Comparison of ENCODE assay signal across 6 cellular contexts in genomic region chr16:90166679-90167556, GRCh38.
DNase-seq lines count a peak whose midpoint lies in the region; ATAC-seq and TF ChIP-seq lines count a peak whose summit lies in the region.
"Not testable (repeated sequence)": the region's sequence is repeated elsewhere in the genome, so short reads cannot be mapped to it uniquely, and the experiment has no call there.

No MANE protein-coding gene starts in this region.

- H3K14ac ChIP-seq in H9 (ENCODE audit: insufficient read depth, low read length) = not testable (repeated sequence)

- not testable (repeated sequence) for H3K23me2 ChIP-seq in H9 (ENCODE audit: insufficient read length, low read depth, low read length, poor library complexity, severe bottlenecking)

- H3K79me1 ChIP-seq in H9 (ENCODE audit: insufficient read depth, low read depth, low read length, poor library complexity, severe bottlenecking) = not testable (repeated sequence)

- H4K5ac ChIP-seq in H9 (ENCODE audit: insufficient read length, low read depth, low read length) = not testable (repeated sequence)

- H3K4me1 Mint-ChIP-seq in H9, endodermal cell: not testable (repeated sequence)

- not testable (repeated sequence) for H2AFZ ChIP-seq in H9 (ENCODE audit: low read length); OCI-LY7 (ENCODE audit: low read length)

- TSS peak; percentile 74 for BruUV-seq in OCI-LY7 (replicated peaks; lab: Mats Ljungman, UMichigan)

- H3K9me3 Mint-ChIP-seq in H9, endodermal cell: not testable (repeated sequence)

- H2BK12ac ChIP-seq in H9 (ENCODE audit: insufficient read length, low read depth, low read length) = not testable (repeated sequence)

- H4K20me1 ChIP-seq in H9 (ENCODE audit: control insufficient read depth, insufficient read depth, insufficient read length); OCI-LY7 (ENCODE audit: insufficient read depth, low read length): not testable (repeated sequence)

- H2BK15ac ChIP-seq in H9 (ENCODE audit: low read depth, low read length) = not testable (repeated sequence)

- not testable (repeated sequence) for H3K4me1 ChIP-seq in H9 (ENCODE audit: insufficient read depth, low read length); OCI-LY7 (ENCODE audit: insufficient read depth, low read length, poor library complexity, severe bottlenecking); endodermal cell (ENCODE audit: control insufficient read depth, insufficient read depth, low read length); right cardiac atrium (ENCODE audit: control insufficient read depth, insufficient read depth, low read length); right lobe of liver

- not testable (repeated sequence) for H3K79me2 ChIP-seq in H9 (ENCODE audit: insufficient read depth, low read length); OCI-LY7 (ENCODE audit: insufficient read depth, low read depth, low read length)

- H3K23ac ChIP-seq in H9 (ENCODE audit: insufficient read length, low read depth, low read length) = not testable (repeated sequence)

- CTCF ChIA-PET in OCI-LY7 (lab: Charles Lee; ENCODE audit: unreplicated experiment) = not testable (repeated sequence)

- intact Hi-C loops in OCI-LY7 (cut with micrococcal nuclease; ENCODE audit: unreplicated experiment); right cardiac atrium (cut with DNase I); right lobe of liver (cut with DNase I): not testable (repeated sequence)

- peak; percentile 18 for DNase-seq in H9
- DNase-seq in OCI-LY7 (ENCODE audit: low spot score) = peak; percentile 0
- DNase-seq in activated CD8-positive, alpha-beta memory T cell treated with anti-CD3 and anti-CD28 coated beads for 24 hours = peak; percentile 41
- not testable (repeated sequence) for DNase-seq in endodermal cell
- DNase-seq in right cardiac atrium = peak in 2 of 3 donors; percentile 9 to 21
- peak in 2 of 3 donors; percentile 31 to 45 for DNase-seq in right lobe of liver

- not testable (repeated sequence) for H4K91ac ChIP-seq in H9 (ENCODE audit: insufficient read length, low read depth, low read length)

- H3K18ac ChIP-seq in H9 (ENCODE audit: insufficient read length, low read depth, low read length) = not testable (repeated sequence)

- not testable (repeated sequence) for H3K27ac Mint-ChIP-seq in H9, endodermal cell

- ATAC-seq in right cardiac atrium, right lobe of liver: not testable (repeated sequence)

- H3K27ac ChIP-seq in H9 (ENCODE audit: insufficient read length, low read depth, low read length); OCI-LY7 (ENCODE audit: low read depth, low read length, poor library complexity, severe bottlenecking); endodermal cell (ENCODE audit: low read depth, low read length); right cardiac atrium (ENCODE audit: low read length); right lobe of liver: not testable (repeated sequence)

- H3K9ac ChIP-seq in H9 (ENCODE audit: extremely low read depth, insufficient read length, low read length); endodermal cell (ENCODE audit: extremely low read depth, low read length, poor library complexity, severe bottlenecking): not testable (repeated sequence)

- TF ChIP-seq CTCF in H9 (conservative IDR thresholded peaks at IDR 0.05) (0 out of 3 replicates have a peak, but pooled peaks have one; percentile 14), endodermal cell (conservative IDR thresholded peaks at IDR 0.05) (peak; percentile 20)
- not testable (repeated sequence) for TF ChIP-seq CTCF in OCI-LY7 (conservative IDR thresholded peaks at IDR 0.05; ENCODE audit: low read length); right lobe of liver (IDR thresholded peaks at IDR 0.05)

- H3K9me3 ChIP-seq in H9 (ENCODE audit: control insufficient read depth, low read depth, low read length); OCI-LY7 (ENCODE audit: low read length); endodermal cell (ENCODE audit: control insufficient read depth, low read length); right cardiac atrium (ENCODE audit: control insufficient read depth, low read length); right lobe of liver: not testable (repeated sequence)

- H3K36me3 ChIP-seq in OCI-LY7 (ENCODE audit: insufficient read depth, low read length); endodermal cell (ENCODE audit: control insufficient read depth, insufficient read depth, low read length); right lobe of liver: not testable (repeated sequence)

- not testable (repeated sequence) for H3K4me3 ChIP-seq in OCI-LY7 (ENCODE audit: low read depth, low read length, poor library complexity, severe bottlenecking); endodermal cell (ENCODE audit: low read length); right cardiac atrium (ENCODE audit: low read length); right lobe of liver

- not testable (repeated sequence) for H4K8ac ChIP-seq in H9 (replicated peaks; ENCODE audit: insufficient read length, low read depth, low read length)

- TF ChIP-seq POLR2A in right lobe of liver (IDR thresholded peaks at IDR 0.05) = not testable (repeated sequence)

- H2BK20ac ChIP-seq in H9 (ENCODE audit: low read depth, low read length, poor library complexity, severe bottlenecking) = not testable (repeated sequence)

- not testable (repeated sequence) for H2AK5ac ChIP-seq in H9 (ENCODE audit: insufficient read length, low read length)

- not testable (repeated sequence) for H3K27me3 Mint-ChIP-seq in H9 (ENCODE audit: low read depth); endodermal cell (ENCODE audit: insufficient read depth)

- not testable (repeated sequence) for H3K4me3 Mint-ChIP-seq in H9, endodermal cell

- H3K4ac ChIP-seq in H9 (ENCODE audit: low read depth, low read length) = not testable (repeated sequence)

- not testable (repeated sequence) for H3K9me2 ChIP-seq in OCI-LY7 (ENCODE audit: insufficient read depth, low read length)

- POLR2A ChIA-PET in OCI-LY7 (lab: Charles Lee) = not testable (repeated sequence)

- H3T11ph ChIP-seq in H9 (ENCODE audit: low read length) = not testable (repeated sequence)

- H3K4me2 ChIP-seq in H9 (ENCODE audit: insufficient read depth, insufficient read length, low read length); OCI-LY7 (ENCODE audit: low read length): not testable (repeated sequence)

- H2BK120ac ChIP-seq in H9 (ENCODE audit: low read depth, low read length, poor library complexity, severe bottlenecking) = not testable (repeated sequence)

- not testable (repeated sequence) for H3K36me3 Mint-ChIP-seq in H9 (ENCODE audit: insufficient read depth in 1 of 3, low read depth in 3 of 3); endodermal cell (ENCODE audit: low read depth)

- H3K56ac ChIP-seq in H9 (ENCODE audit: insufficient read length, low read depth, low read length) = not testable (repeated sequence)

- not testable (repeated sequence) for H3K27me3 ChIP-seq in H9 (ENCODE audit: insufficient read depth, low read length); endodermal cell (ENCODE audit: control insufficient read depth, insufficient read depth, low read length, poor library complexity, severe bottlenecking); right cardiac atrium (ENCODE audit: control insufficient read depth, insufficient read depth); right lobe of liver

- H2BK5ac ChIP-seq in H9 (ENCODE audit: insufficient read length, low read length) = not testable (repeated sequence)

- WGBS in H9 (ENCODE audit: extremely low coverage, insufficient read length, low lambda C conversion rate) = no CpG with 5 or more reads among the region's 12 CpGs
- 80% methylated on average over 5 of the region's 12 CpGs; no CpG with 5 or more reads in 1 of the 2 experiments for WGBS in endodermal cell (ENCODE audit: insufficient coverage in 1 of 2, insufficient read length in 1 of 2), 2 experiments
- 80% methylated on average over 6 of the region's 12 CpGs for WGBS in right cardiac atrium
- no CpG with 5 or more reads among the region's 12 CpGs for WGBS in right lobe of liver (ENCODE audit: insufficient coverage, low coverage, low lambda C conversion rate, missing lambda C conversion rate)
